ENCODE assay signal across 15 cellular contexts in the genomic region with DNA sequence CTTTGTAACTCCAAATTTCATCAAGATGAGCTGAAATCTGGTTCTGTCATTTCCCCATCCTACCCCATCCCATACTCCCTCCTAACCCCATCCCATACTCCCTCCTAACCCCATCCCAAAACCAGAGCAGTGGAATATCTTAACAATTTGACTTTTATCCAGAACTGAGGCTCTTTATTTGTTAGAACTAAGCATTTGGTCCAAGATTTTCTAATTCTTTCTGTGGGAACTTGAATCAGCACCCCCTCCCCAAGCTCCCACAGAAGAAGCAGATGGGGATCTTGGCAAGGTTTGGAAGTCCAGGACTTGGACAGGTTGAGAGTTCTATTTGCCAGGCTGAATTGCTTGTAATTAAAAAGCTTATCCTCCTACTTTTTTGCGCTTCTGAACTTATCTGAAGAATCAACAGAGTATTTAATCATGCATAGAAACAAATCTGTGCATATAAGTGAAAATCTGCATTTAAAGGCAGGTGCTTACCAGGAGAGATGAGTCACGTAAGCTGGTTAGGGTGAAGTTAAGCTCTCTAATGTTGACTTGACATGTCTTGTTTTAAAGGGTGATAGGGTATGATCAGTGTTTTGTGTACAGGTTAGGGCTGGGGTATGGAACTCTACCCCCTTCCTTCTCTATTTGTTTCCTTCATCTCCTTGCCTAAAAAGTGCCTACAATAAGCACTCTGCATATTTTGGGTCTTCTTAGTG.
DNase-seq lines count a peak whose midpoint lies in the region; ATAC-seq and TF ChIP-seq lines count a peak whose summit lies in the region.
"Had no signal": no experiment of that assay in that cellular context is flagged by ENCODE, and none has a peak within 500 bp of the region (broad histone marks: within the 10 kb centered on the region; RNA-seq: fewer than 3 reads in every experiment).

No MANE protein-coding gene starts in this region.

- H3K36me3 ChIP-seq in ascending aorta = no peaks in the 10 kb centered on the region
- H3K36me3 ChIP-seq: thoracic aorta, WERI-Rb-1 had no signal

- TF ChIP-seq CTCF in osteocyte (IDR thresholded peaks at IDR 0.05) = no peak
- TF ChIP-seq CTCF in ascending aorta (IDR thresholded peaks at IDR 0.05) = no peak

- H3K4me3 Mint-ChIP-seq in osteocyte (ENCODE audit: unreplicated experiment) = no peak overlapping the region
- H3K4me3 Mint-ChIP-seq: activated CD4-positive, alpha-beta memory T cell treated with anti-CD3 and anti-CD28 coated beads, Interleukin-2, amount 10 ng/mL, durations not matched to agents 7 days and 5 days; activated naive CD4-positive, alpha-beta T cell treated with anti-CD3 and anti-CD28 coated beads for 36 hours; neural crest cell; T-helper 17 cell had no signal

- H3K4me1 ChIP-seq in ascending aorta = no peaks in the 10 kb centered on the region

- peaks cover 4% of the 10 kb centered on the region for H3K9me3 Mint-ChIP-seq in osteocyte (ENCODE audit: unreplicated experiment)
- H3K9me3 Mint-ChIP-seq: activated CD4-positive, alpha-beta memory T cell treated with anti-CD3 and anti-CD28 coated beads, Interleukin-2, amount 10 ng/mL, durations not matched to agents 7 days and 5 days; activated naive CD4-positive, alpha-beta T cell treated with anti-CD3 and anti-CD28 coated beads for 36 hours had no signal

- H3K9me3 ChIP-seq in ascending aorta = no peaks in the 10 kb centered on the region
- H3K9me3 ChIP-seq: thoracic aorta had no signal

- H3K27me3 Mint-ChIP-seq in osteocyte (ENCODE audit: unreplicated experiment) = no peaks in the 10 kb centered on the region
- H3K27me3 Mint-ChIP-seq: activated CD4-positive, alpha-beta memory T cell treated with anti-CD3 and anti-CD28 coated beads, Interleukin-2, amount 10 ng/mL, durations not matched to agents 7 days and 5 days; T-helper 17 cell had no signal

- peak; percentile 69 for ATAC-seq in esophagus mucosa
- ATAC-seq in sciatic nerve = peak; percentile 56
- ATAC-seq: T-helper 17 cell had no signal

- H3K27ac ChIP-seq in ascending aorta = no peak overlapping the region
- H3K27ac ChIP-seq: thoracic aorta, WERI-Rb-1 had no signal

- H3K27me3 ChIP-seq in ascending aorta = no peaks in the 10 kb centered on the region

- H3K4me1 Mint-ChIP-seq in osteocyte (ENCODE audit: unreplicated experiment) = peaks cover 10% of the 10 kb centered on the region
- H3K4me1 Mint-ChIP-seq: activated CD4-positive, alpha-beta memory T cell treated with anti-CD3 and anti-CD28 coated beads, Interleukin-2, amount 10 ng/mL, durations not matched to agents 7 days and 5 days; neural crest cell had no signal

- H3K27ac Mint-ChIP-seq in osteocyte (ENCODE audit: unreplicated experiment) = no peak overlapping the region
- H3K27ac Mint-ChIP-seq: activated CD4-positive, alpha-beta memory T cell treated with anti-CD3 and anti-CD28 coated beads, Interleukin-2, amount 10 ng/mL, durations not matched to agents 7 days and 5 days; activated naive CD4-positive, alpha-beta T cell treated with anti-CD3 and anti-CD28 coated beads for 36 hours; T-helper 17 cell had no signal

- DNase-seq in NCI-H1694 (lab: John Stamatoyannopoulos, UW) = peak; percentile 53
- peak; percentile 30 for DNase-seq in NCI-H69 (lab: John Stamatoyannopoulos, UW)
- no peak for DNase-seq in sciatic nerve (ENCODE audit: low spot score)
- no peak for DNase-seq in osteocyte (ENCODE audit: extremely low spot score, unreplicated experiment)
- no peak for DNase-seq in OCI-M1 (lab: John Stamatoyannopoulos, UW)
- DNase-seq in ascending aorta (ENCODE audit: low spot score in 2 of 2) = no peak
- DNase-seq: IMR-90, T-helper 17 cell had no signal

- no peaks in the 10 kb centered on the region for H3K36me3 Mint-ChIP-seq in osteocyte (ENCODE audit: unreplicated experiment)

- H3K4me3 ChIP-seq in ascending aorta = no peak overlapping the region
- H3K4me3 ChIP-seq: coronary artery, thoracic aorta had no signal

- intact Hi-C loops in sciatic nerve (cut with DNase I) = loop anchor here (5.0 kb wide), 1 partner anchor 916 kb away; no protein-coding TSS in a partner anchor
- intact Hi-C loops in ascending aorta (cut with DNase I) = no loop called here

Comparison
In these comparisons a context has a peak if more than half of its experiments do, and no peak if none do; other contexts are left out.
1. DNase-seq: peak in NCI-H1694 (single experiment) and NCI-H69 (single experiment); none in sciatic nerve (single experiment), osteocyte (single experiment), OCI-M1 (single experiment) and ascending aorta (0 of 2).